In the genomic region with DNA sequence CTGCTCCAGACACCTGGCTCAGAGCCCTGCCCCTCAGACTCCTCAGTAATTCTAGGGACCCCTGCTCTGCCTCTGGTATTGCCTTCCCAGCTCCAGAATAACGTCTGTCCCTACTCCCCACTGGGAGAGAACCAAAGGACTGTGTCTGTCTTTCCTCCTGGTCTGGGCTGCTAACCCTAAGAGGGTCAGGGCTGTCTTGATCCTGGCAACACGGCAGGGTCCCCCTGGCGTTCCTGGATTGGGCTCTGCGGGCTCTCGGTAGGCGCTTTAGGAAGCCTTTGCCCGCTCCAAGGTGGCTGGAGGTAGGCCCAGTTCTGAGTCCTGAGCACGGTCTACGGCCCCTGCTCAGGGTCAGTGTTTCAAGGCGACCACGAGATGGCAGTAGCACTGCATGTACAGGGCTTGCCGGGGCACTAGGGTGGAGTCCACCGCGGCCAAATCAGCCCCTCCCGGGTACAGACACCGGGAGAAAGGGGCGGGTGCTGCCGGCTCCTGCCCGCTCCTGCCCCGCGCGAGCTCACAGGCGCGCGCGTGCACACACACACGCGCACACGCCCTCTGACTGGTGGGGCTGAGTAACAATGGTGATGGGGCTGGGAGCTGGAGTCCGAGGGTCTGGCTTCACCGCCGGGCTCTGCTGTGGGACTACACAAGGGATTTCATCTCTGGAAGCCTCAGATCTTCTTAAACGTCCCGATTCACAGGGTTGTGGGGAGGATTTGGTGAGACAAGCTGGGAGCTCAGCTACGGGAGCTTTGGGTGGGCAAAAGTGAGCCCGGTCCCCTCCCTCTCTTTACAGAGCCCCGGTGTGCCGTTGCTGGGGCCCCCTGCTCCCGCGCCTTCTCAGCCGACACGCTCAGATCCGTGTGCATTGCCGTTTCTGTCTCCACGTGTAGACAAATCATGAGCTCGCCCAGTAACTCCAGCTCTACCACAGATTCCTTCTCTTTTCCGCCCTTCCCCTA, we compare ENCODE assay signal across 8 cellular contexts. TPM values are rescaled to one million over a fixed set of nuclear protein-coding genes. Genes with fewer than 3 reads are reported as not detected.
A peak's percentile ranks its signal among the peaks of the same experiment; 100 is the strongest.
DNase-seq lines count a peak whose midpoint lies in the region; ATAC-seq, FAIRE-seq and TF ChIP-seq lines count a peak whose summit lies in the region.

No MANE protein-coding gene starts in this region.

- H3K36me3 ChIP-seq in HUES48 (ENCODE audit: control insufficient read depth, insufficient read depth, low read length), result no peaks in the 10 kb centered on the region
- H3K36me3 ChIP-seq in endothelial cell of umbilical vein (ENCODE audit: control insufficient read depth in 2 of 2, extremely low read depth in 1 of 2, insufficient read depth in 2 of 2, low read length in 2 of 2), result peaks cover 0 to 3% of the 10 kb centered on the region in 2 experiments

- H3K4me3 ChIP-seq in HUES48 (ENCODE audit: low read depth, low read length), result peak overlapping the region; percentile 77
- H3K4me3 ChIP-seq in endothelial cell of umbilical vein (replicated peaks in 1 of 3; ENCODE audit: insufficient read depth in 1 of 3, low read depth in 1 of 3, low read length in 3 of 3), result peak overlapping the region; percentile 56 to 75 (median 59)

- no peaks in the 10 kb centered on the region for H3K79me2 ChIP-seq in endothelial cell of umbilical vein (ENCODE audit: control insufficient read depth, insufficient read depth, low read length)

- TSS peak; percentile 60 for BruUV-seq in endothelial cell of umbilical vein (replicated peaks; lab: Mats Ljungman, UMichigan)

- peak overlapping the region; percentile 86 for H3K4me2 ChIP-seq in endothelial cell of umbilical vein (ENCODE audit: insufficient read depth, low read length)

- intact Hi-C loops in endothelial cell of umbilical vein (cut with micrococcal nuclease), result loop anchor here (1.0 to 10.0 kb wide), 10 partner anchors 18 to 773 kb away; partner anchors contain the start of genes HMOX1 and MCM5

- no peaks in the 10 kb centered on the region for H4K20me1 ChIP-seq in endothelial cell of umbilical vein (replicated peaks; ENCODE audit: control insufficient read depth, extremely low read depth, insufficient read depth, low read length)

- H3K27me3 ChIP-seq in HUES48 (ENCODE audit: control insufficient read depth, insufficient read depth, low read length), result peaks cover 6% of the 10 kb centered on the region
- no peaks in the 10 kb centered on the region for H3K27me3 ChIP-seq in endothelial cell of umbilical vein (ENCODE audit: control insufficient read depth in 2 of 2, insufficient read depth in 2 of 2, low read length in 2 of 2)

- DNase-seq in COLO829 (ENCODE audit: low spot score), result peak; percentile 91
- DNase-seq in NOMO-1 treated with dmso at 0.1 percent for 144 hours (lab: John Stamatoyannopoulos, UW; ENCODE audit: unreplicated experiment), result peak; percentile 82
- peak; percentile 85 for DNase-seq in activated CD8-positive, alpha-beta memory T cell treated with anti-CD3 and anti-CD28 coated beads, Interleukin-2, amount 50 U/mL, for 4 hours
- DNase-seq in endothelial cell of umbilical vein (ENCODE audit: low read depth, low spot score), result peak; percentile 89
- DNase-seq in midbrain (lab: John Stamatoyannopoulos, UW), result peak; percentile 75
- DNase-seq in stimulated activated CD8-positive, alpha-beta memory T cell treated with anti-CD3 and anti-CD28 coated beads, Interleukin-15, amount 100 ng/mL, for 4 hours (ENCODE audit: low read depth in 2 of 2), result peak; percentile 64 to 70

- CTCF ChIA-PET in endothelial cell of umbilical vein (lab: Charles Lee), result interaction anchor here (0.7 to 2.4 kb wide), 32 partner anchors 9 to 774 kb away, joined by 3 to 41 read pairs (median 5); partner anchors contain the start of genes HMOX1 and TOM1

- no peaks in the 10 kb centered on the region for H3K9me1 ChIP-seq in endothelial cell of umbilical vein (replicated peaks; ENCODE audit: control insufficient read depth, extremely low read depth, insufficient read depth, low read length)

- H2AFZ ChIP-seq in endothelial cell of umbilical vein (ENCODE audit: low read depth, low read length), result peak overlapping the region; percentile 82

- peak; percentile 96 for FAIRE-seq in endothelial cell of umbilical vein (lab: Jason Lieb, UNC)

- peak; percentile 79 to 90 for TF ChIP-seq CTCF in endothelial cell of umbilical vein (IDR thresholded peaks at IDR 0.05; ENCODE audit: extremely low read depth in 1 of 2, insufficient read depth in 1 of 2, low read depth in 1 of 2, low read length in 2 of 2)

- H3K9ac ChIP-seq in HUES48 (ENCODE audit: low read depth, low read length) (peak overlapping the region; percentile 55), endothelial cell of umbilical vein (replicated peaks; ENCODE audit: extremely low read depth, insufficient read depth, low read length) (peak overlapping the region; percentile 84)

- TF ChIP-seq POLR2A in endothelial cell of umbilical vein (IDR thresholded peaks at IDR 0.05; ENCODE audit: low read depth, low read length), result peak; percentile 75

- POLR2A ChIA-PET in endothelial cell of umbilical vein (lab: Charles Lee), result interaction anchor here (0.6 to 1.0 kb wide), 3 partner anchors 44 to 559 kb away, joined by 3 to 10 read pairs (median 4); partner anchors contain the start of gene TOM1

- H3K9me3 ChIP-seq in HUES48 (ENCODE audit: control insufficient read depth, insufficient read depth, low read length) (no peaks in the 10 kb centered on the region), endothelial cell of umbilical vein (replicated peaks; ENCODE audit: control insufficient read depth, insufficient read depth, low read length) (no peaks in the 10 kb centered on the region)

- no peak overlapping the region for H3K27ac ChIP-seq in HUES48 (ENCODE audit: low read depth, low read length)
- H3K27ac ChIP-seq in endothelial cell of umbilical vein (ENCODE audit: insufficient read depth, low read depth, low read length), result peak overlapping the region; percentile 70

- ATAC-seq in GM21367 (IDR thresholded peaks at IDR 0.05; ENCODE audit: unreplicated experiment), result peak; percentile 64

- dilution Hi-C loops in endothelial cell of umbilical vein (cut with MboI; ENCODE audit: extremely low pct_ligation_motif_present, low sequenced_read_pairs), result no loop called here

- H3K4me1 ChIP-seq in HUES48 (ENCODE audit: control insufficient read depth, insufficient read depth, low read length), result peaks cover 10% of the 10 kb centered on the region; the same call in 1 of the 2 replicates
- peaks cover 14% of the 10 kb centered on the region for H3K4me1 ChIP-seq in endothelial cell of umbilical vein (ENCODE audit: control insufficient read depth, extremely low read depth, insufficient read depth, low read length)

TF ChIP-seq in endothelial cell of umbilical vein, 7 proteins besides CTCF, POLR2A, EP300 and RAD21:
- TF ChIP-seq POLR2AphosphoS5 (IDR thresholded peaks at IDR 0.05; ENCODE audit: insufficient read depth, low read depth, low read length), result peak; percentile 77
- no peak for TF ChIP-seq JUN (IDR thresholded peaks at IDR 0.05; ENCODE audit: borderline replicate concordance, insufficient read depth, insufficient read length, low read depth)
- no peak for TF ChIP-seq GATA2 (IDR thresholded peaks at IDR 0.05; ENCODE audit: insufficient read depth, insufficient read length, low read depth, low read length)
- no peak for TF ChIP-seq FOS (IDR thresholded peaks at IDR 0.05; ENCODE audit: borderline replicate concordance, insufficient read depth, low read length)
- TF ChIP-seq MYC (IDR thresholded peaks at IDR 0.05; ENCODE audit: low read depth, low read length), result no peak

RNA-seq across cellular contexts. Expression of gene HMOX1, which starts 30.1 kb away (rescaled TPM):
- total RNA-seq in endothelial cell of umbilical vein, result 29.2 and 41.1 TPM in 2 replicates
- 69.1 and 77.4 TPM in 2 replicates for polyA plus RNA-seq in endothelial cell of umbilical vein
- polyA plus RNA-seq in endothelial cell of umbilical vein (2011; cell fraction: cytosol; rRNA removed), result 37.6 and 57.9 TPM in 2 replicates
- 22.6 and 34.8 TPM in 2 replicates for polyA plus RNA-seq in endothelial cell of umbilical vein (2011; cell fraction: nucleus; rRNA removed)
- 65.7 and 77.0 TPM in 2 replicates for polyA plus RNA-seq in endothelial cell of umbilical vein (2012)
- polyA minus RNA-seq in endothelial cell of umbilical vein, result 24.8 and 26.4 TPM in 2 replicates
- 13.3 TPM for polyA minus RNA-seq in endothelial cell of umbilical vein (2011; cell fraction: cytosol; rRNA and poly(A)+ RNA removed)
- 10.7 and 20.2 TPM in 2 replicates for polyA minus RNA-seq in endothelial cell of umbilical vein (2011; cell fraction: nucleus; rRNA and poly(A)+ RNA removed)

RNA-seq across cellular contexts. Expression of gene MCM5, which starts 49.1 kb away (rescaled TPM):
- 111 and 125 TPM in 2 replicates for total RNA-seq in endothelial cell of umbilical vein
- polyA plus RNA-seq in endothelial cell of umbilical vein, result 67.8 and 69.5 TPM in 2 replicates
- 61.5 and 63.3 TPM in 2 replicates for polyA plus RNA-seq in endothelial cell of umbilical vein (2011; cell fraction: cytosol; rRNA removed)
- polyA plus RNA-seq in endothelial cell of umbilical vein (2011; cell fraction: nucleus; rRNA removed), result 75.6 and 93.8 TPM in 2 replicates
- 45.7 and 52.6 TPM in 2 replicates for polyA plus RNA-seq in endothelial cell of umbilical vein (2012)
- 82.6 and 88.7 TPM in 2 replicates for polyA minus RNA-seq in endothelial cell of umbilical vein
- polyA minus RNA-seq in endothelial cell of umbilical vein (2011; cell fraction: cytosol; rRNA and poly(A)+ RNA removed), result 98.1 TPM
- 49.0 and 54.1 TPM in 2 replicates for polyA minus RNA-seq in endothelial cell of umbilical vein (2011; cell fraction: nucleus; rRNA and poly(A)+ RNA removed)

RNA-seq across cellular contexts. Expression of gene TOM1, which starts 51.1 kb away (rescaled TPM):
- 36.4 and 44.5 TPM in 2 replicates for total RNA-seq in endothelial cell of umbilical vein
- 74.4 and 74.6 TPM in 2 replicates for polyA plus RNA-seq in endothelial cell of umbilical vein
- 64.6 and 74.8 TPM in 2 replicates for polyA plus RNA-seq in endothelial cell of umbilical vein (2011; cell fraction: cytosol; rRNA removed)
- polyA plus RNA-seq in endothelial cell of umbilical vein (2011; cell fraction: nucleus; rRNA removed), result 57.8 and 92.1 TPM in 2 replicates
- 38.9 and 41.3 TPM in 2 replicates for polyA plus RNA-seq in endothelial cell of umbilical vein (2012)
- 100 and 123 TPM in 2 replicates for polyA minus RNA-seq in endothelial cell of umbilical vein
- 12.3 TPM for polyA minus RNA-seq in endothelial cell of umbilical vein (2011; cell fraction: cytosol; rRNA and poly(A)+ RNA removed)
- 59.4 and 79.5 TPM in 2 replicates for polyA minus RNA-seq in endothelial cell of umbilical vein (2011; cell fraction: nucleus; rRNA and poly(A)+ RNA removed)
